ENCODE assay signal across 8 cellular contexts in genomic region chr12:44930972-44931600, GRCh38. TPM values are rescaled to one million over a fixed set of nuclear protein-coding genes. Genes with fewer than 3 reads are reported as not detected.
DNase-seq lines count a peak whose midpoint lies in the region; ATAC-seq and TF ChIP-seq lines count a peak whose summit lies in the region.

No MANE protein-coding gene starts in this region.

- no peak overlapping the region for H3K4me3 ChIP-seq in fibroblast of villous mesenchyme (ENCODE audit: low read depth, low read length)

- DNase-seq in COR-L47 (lab: John Stamatoyannopoulos, UW), result peak; percentile 63
- DNase-seq in NCI-H146 (lab: John Stamatoyannopoulos, UW), result peak; percentile 58
- DNase-seq in SW 1271 (lab: John Stamatoyannopoulos, UW), result peak; percentile 13 to 65
- DNase-seq in fibroblast of villous mesenchyme (ENCODE audit: low read depth), result peak; percentile 63
- DNase-seq in pons (ENCODE audit: low spot score), result peak; percentile 69
- no peak for DNase-seq in stimulated activated CD4-positive, alpha-beta T cell treated with anti-CD3 and anti-CD28 coated beads, Interleukin-1b, Interleukin-23, amount 100 ng/mL, for 48 hours
- DNase-seq in cortex of kidney (lab: John Stamatoyannopoulos, UW), result no peak

- peak; percentile 46 for TF ChIP-seq CTCF in fibroblast of villous mesenchyme (IDR thresholded peaks at IDR 0.05; ENCODE audit: insufficient read depth, low read depth, low read length)

- ATAC-seq in GM21786 (IDR thresholded peaks at IDR 0.05; ENCODE audit: unreplicated experiment), result peak; percentile 61

RNA-seq across cellular contexts. Expression of gene NELL2, which starts 55.0 kb away (rescaled TPM):
- 0.86 TPM in 1 of 2 replicates, not detected in the other for total RNA-seq in fibroblast of villous mesenchyme

Comparison
In these comparisons a context has a peak if more than half of its experiments do, and no peak if none do; other contexts are left out.
1. DNase-seq: peak in COR-L47 (single experiment), NCI-H146 (single experiment), SW 1271 (2 of 2), fibroblast of villous mesenchyme (single experiment) and pons (single experiment); none in stimulated activated CD4-positive, alpha-beta T cell treated with anti-CD3 and anti-CD28 coated beads, Interleukin-1b, Interleukin-23, amount 100 ng/mL, for 48 hours (single experiment) and cortex of kidney (single experiment).